In genomic region chr14:65834812-65835211, GRCh38 we compare ENCODE assay signal across 33 cellular contexts.
"Had no signal": no experiment of that assay in that cellular context is flagged by ENCODE, and none has a peak within 500 bp of the region (broad histone marks: within the 10 kb centered on the region; RNA-seq: fewer than 3 reads in every experiment).

No MANE protein-coding gene starts in this region.

- DNase-seq: activated B cell treated with CpG ODN at 0.5 μM for 24 hours; activated gamma-delta T cell treated with Interleukin-2 at 50 U/mL for 16 hours; activated naive CD4-positive, alpha-beta T cell treated with anti-CD3 and anti-CD28 coated beads, Interleukin-2, amount 50 U/mL, for 16 hours; activated T-cell treated with anti-CD3 and anti-CD28 coated beads, Interleukin-2, amount 50 U/mL, for 4 hours; amniotic stem cell; brain microvascular endothelial cell; effector memory CD8-positive, alpha-beta T cell; left cardiac atrium; mammary epithelial cell; naive B cell; nephron progenitor cell; nucleus accumbens; pancreas; retina; sigmoid colon; small intestine; stimulated activated CD4-positive, alpha-beta T cell treated with anti-CD3 and anti-CD28 coated beads, Interleukin-4, amount 100 ng/mL, for 4 hours; stimulated activated CD8-positive, alpha-beta memory T cell treated with anti-CD3 and anti-CD28 coated beads, Interleukin-4, amount 100 ng/mL, for 48 hours; stimulated activated naive B cell treated with anti-CD40 and anti-IgM and Interleukin-4, amounts not matched to agents 10 μg/mL and 1 μg/mL and 100 μg/mL, for 72 hours; stomach; T-helper 17 cell; T1000; thyroid gland; upper lobe of left lung had no signal

- FAIRE-seq: astrocyte, endothelial cell of umbilical vein, keratinocyte, pancreas, small intestine had no signal

- H3K27ac ChIP-seq: brain microvascular endothelial cell, coronary artery, gastroesophageal sphincter, hepatocyte, pancreas, prostate gland, sigmoid colon, stomach, thyroid gland, upper lobe of left lung had no signal

- H3K36me3 Mint-ChIP-seq: mesothelial cell of epicardium, naive B cell had no signal

- H3K27me3 Mint-ChIP-seq: activated T-helper 17 cell treated with anti-CD3 and anti-CD28 coated beads, Interleukin-2, amount 50 U/mL, for 72 hours; effector memory CD8-positive, alpha-beta T cell; T-helper 17 cell had no signal

- H3K4me3 ChIP-seq: coronary artery, gastroesophageal sphincter, hepatocyte, pancreas, prostate gland, sigmoid colon, stomach, thyroid gland, upper lobe of left lung had no signal

- H2AFZ ChIP-seq: hepatocyte had no signal

- H3K4me1 Mint-ChIP-seq: activated B cell treated with CpG ODN at 0.5 μM for 24 hours; naive B cell; stimulated activated naive B cell treated with anti-CD40 and anti-IgM and Interleukin-4, amounts not matched to agents 10 μg/mL and 1 μg/mL and 100 μg/mL, for 72 hours had no signal

- H3K27ac Mint-ChIP-seq: activated B cell treated with CpG ODN at 0.5 μM for 24 hours; activated T-helper 17 cell treated with anti-CD3 and anti-CD28 coated beads, Interleukin-2, amount 50 U/mL, for 72 hours; effector memory CD8-positive, alpha-beta T cell; mesothelial cell of epicardium; naive B cell; nephron progenitor cell; stimulated activated naive B cell treated with anti-CD40 and anti-IgM and Interleukin-4, amounts not matched to agents 10 μg/mL and 1 μg/mL and 100 μg/mL, for 72 hours; T-helper 17 cell had no signal

- ATAC-seq: activated T-cell treated with anti-CD3 and anti-CD28 coated beads, Interleukin-2, amount 50 U/mL, for 4 hours; activated T-helper 17 cell treated with anti-CD3 and anti-CD28 coated beads, Interleukin-2, amount 50 U/mL, for 72 hours; effector memory CD8-positive, alpha-beta T cell; gastroesophageal sphincter; left cardiac atrium; pancreas; stimulated activated naive B cell treated with anti-CD40 and anti-IgM and Interleukin-4, amounts not matched to agents 10 μg/mL and 1 μg/mL and 100 μg/mL, for 72 hours; T-helper 17 cell had no signal

- H3K36me3 ChIP-seq: brain microvascular endothelial cell, gastroesophageal sphincter, pancreas, prostate gland, sigmoid colon, stomach, thyroid gland, upper lobe of left lung had no signal

- H3K9me3 ChIP-seq: gastroesophageal sphincter, pancreas, prostate gland, sigmoid colon, stomach, thyroid gland, upper lobe of left lung had no signal

- H3K4me2 ChIP-seq: hepatocyte had no signal

- H3K4me3 Mint-ChIP-seq: activated B cell treated with CpG ODN at 0.5 μM for 24 hours; activated T-cell treated with anti-CD3 and anti-CD28 coated beads, Interleukin-2, amount 50 U/mL, for 4 hours; activated T-helper 17 cell treated with anti-CD3 and anti-CD28 coated beads, Interleukin-2, amount 50 U/mL, for 72 hours; effector memory CD8-positive, alpha-beta T cell; mesothelial cell of epicardium; naive B cell; nephron progenitor cell; stimulated activated naive B cell treated with anti-CD40 and anti-IgM and Interleukin-4, amounts not matched to agents 10 μg/mL and 1 μg/mL and 100 μg/mL, for 72 hours; T-helper 17 cell had no signal

- H3K4me1 ChIP-seq: gastroesophageal sphincter, pancreas, prostate gland, thyroid gland had no signal

- H3K27me3 ChIP-seq: brain microvascular endothelial cell, hepatocyte, pancreas, sigmoid colon, thyroid gland, upper lobe of left lung had no signal

- H3K79me2 ChIP-seq: hepatocyte had no signal

- H3K9me3 Mint-ChIP-seq: activated B cell treated with CpG ODN at 0.5 μM for 24 hours; activated T-cell treated with anti-CD3 and anti-CD28 coated beads, Interleukin-2, amount 50 U/mL, for 4 hours; activated T-helper 17 cell treated with anti-CD3 and anti-CD28 coated beads, Interleukin-2, amount 50 U/mL, for 72 hours; effector memory CD8-positive, alpha-beta T cell; mesothelial cell of epicardium; naive B cell; nephron progenitor cell had no signal
